Comparison of ENCODE assay signal across 1 cellular context in genomic region chr11:36432093-36432469, GRCh38.
TF ChIP-seq lines count a peak whose summit lies in the region.

No MANE protein-coding gene starts in this region.

TF ChIP-seq in HepG2, 621 proteins besides CTCF, POLR2A, EP300 and RAD21:
- TF ChIP-seq PRMT3 (CRISPR knock-in tag; IDR thresholded peaks at IDR 0.05; ENCODE audit: borderline replicate concordance, low read depth), result no peak
- no peak for TF ChIP-seq ATM (IDR thresholded peaks at IDR 0.05; ENCODE audit: borderline replicate concordance)
- TF ChIP-seq GATA4 (IDR thresholded peaks at IDR 0.05; ENCODE audit: borderline replicate concordance, low read depth), result no peak
- TF ChIP-seq SALL2 (CRISPR knock-in tag; IDR thresholded peaks at IDR 0.05), result no peak
- TF ChIP-seq ZNF619 (CRISPR knock-in tag; IDR thresholded peaks at IDR 0.05), result no peak
- TF ChIP-seq SPEN (CRISPR knock-in tag; IDR thresholded peaks at IDR 0.05; ENCODE audit: low read depth), result no peak
- TF ChIP-seq, protein P1, sequence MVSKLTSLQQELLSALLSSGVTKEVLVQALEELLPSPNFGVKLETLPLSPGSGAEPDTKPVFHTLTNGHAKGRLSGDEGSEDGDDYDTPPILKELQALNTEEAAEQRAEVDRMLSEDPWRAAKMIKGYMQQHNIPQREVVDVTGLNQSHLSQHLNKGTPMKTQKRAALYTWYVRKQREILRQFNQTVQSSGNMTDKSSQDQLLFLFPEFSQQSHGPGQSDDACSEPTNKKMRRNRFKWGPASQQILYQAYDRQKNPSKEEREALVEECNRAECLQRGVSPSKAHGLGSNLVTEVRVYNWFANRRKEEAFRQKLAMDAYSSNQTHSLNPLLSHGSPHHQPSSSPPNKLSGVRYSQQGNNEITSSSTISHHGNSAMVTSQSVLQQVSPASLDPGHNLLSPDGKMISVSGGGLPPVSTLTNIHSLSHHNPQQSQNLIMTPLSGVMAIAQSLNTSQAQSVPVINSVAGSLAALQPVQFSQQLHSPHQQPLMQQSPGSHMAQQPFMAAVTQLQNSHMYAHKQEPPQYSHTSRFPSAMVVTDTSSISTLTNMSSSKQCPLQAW (CRISPR knock-in tag; IDR thresholded peaks at IDR 0.05), result no peak
- TF ChIP-seq, protein P2, sequence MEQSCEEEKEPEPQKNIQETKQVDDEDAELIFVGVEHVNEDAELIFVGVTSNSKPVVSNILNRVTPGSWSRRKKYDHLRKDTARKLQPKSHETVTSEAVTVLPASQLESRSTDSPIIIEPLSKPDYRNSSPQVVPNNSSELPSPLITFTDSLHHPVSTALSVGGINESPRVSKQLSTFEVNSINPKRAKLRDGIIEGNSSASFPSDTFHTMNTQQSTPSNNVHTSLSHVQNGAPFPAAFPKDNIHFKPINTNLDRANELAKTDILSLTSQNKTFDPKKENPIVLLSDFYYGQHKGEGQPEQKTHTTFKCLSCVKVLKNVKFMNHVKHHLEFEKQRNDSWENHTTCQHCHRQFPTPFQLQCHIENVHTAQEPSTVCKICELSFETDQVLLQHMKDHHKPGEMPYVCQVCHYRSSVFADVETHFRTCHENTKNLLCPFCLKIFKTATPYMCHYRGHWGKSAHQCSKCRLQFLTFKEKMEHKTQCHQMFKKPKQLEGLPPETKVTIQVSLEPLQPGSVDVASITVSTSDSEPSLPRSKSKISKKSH (CRISPR knock-in tag; IDR thresholded peaks at IDR 0.05; ENCODE audit: borderline replicate concordance), result no peak
- no peak for TF ChIP-seq GPN1 (CRISPR knock-in tag; IDR thresholded peaks at IDR 0.05; ENCODE audit: borderline replicate concordance)
- no peak for TF ChIP-seq MTA1 (CRISPR knock-in tag; IDR thresholded peaks at IDR 0.05; ENCODE audit: borderline replicate concordance)
- TF ChIP-seq NR2F6 (IDR thresholded peaks at IDR 0.05), result no peak
- TF ChIP-seq NR2F6 (CRISPR knock-in tag; IDR thresholded peaks at IDR 0.05), result no peak
- no peak for TF ChIP-seq ZNF530 (CRISPR knock-in tag; IDR thresholded peaks at IDR 0.05; ENCODE audit: low read depth)
- no peak for TF ChIP-seq SATB2 (CRISPR knock-in tag; IDR thresholded peaks at IDR 0.05)
- no peak for TF ChIP-seq HES4 (CRISPR knock-in tag; IDR thresholded peaks at IDR 0.05; ENCODE audit: borderline replicate concordance)
- TF ChIP-seq KLF11 (CRISPR knock-in tag; IDR thresholded peaks at IDR 0.05), result no peak
- no peak for TF ChIP-seq RBAK (CRISPR knock-in tag; IDR thresholded peaks at IDR 0.05)
TF ChIP-seq in HepG2: peak in this region for 0.
